Comparison of ENCODE assay signal across 8 cellular contexts in the genomic region with DNA sequence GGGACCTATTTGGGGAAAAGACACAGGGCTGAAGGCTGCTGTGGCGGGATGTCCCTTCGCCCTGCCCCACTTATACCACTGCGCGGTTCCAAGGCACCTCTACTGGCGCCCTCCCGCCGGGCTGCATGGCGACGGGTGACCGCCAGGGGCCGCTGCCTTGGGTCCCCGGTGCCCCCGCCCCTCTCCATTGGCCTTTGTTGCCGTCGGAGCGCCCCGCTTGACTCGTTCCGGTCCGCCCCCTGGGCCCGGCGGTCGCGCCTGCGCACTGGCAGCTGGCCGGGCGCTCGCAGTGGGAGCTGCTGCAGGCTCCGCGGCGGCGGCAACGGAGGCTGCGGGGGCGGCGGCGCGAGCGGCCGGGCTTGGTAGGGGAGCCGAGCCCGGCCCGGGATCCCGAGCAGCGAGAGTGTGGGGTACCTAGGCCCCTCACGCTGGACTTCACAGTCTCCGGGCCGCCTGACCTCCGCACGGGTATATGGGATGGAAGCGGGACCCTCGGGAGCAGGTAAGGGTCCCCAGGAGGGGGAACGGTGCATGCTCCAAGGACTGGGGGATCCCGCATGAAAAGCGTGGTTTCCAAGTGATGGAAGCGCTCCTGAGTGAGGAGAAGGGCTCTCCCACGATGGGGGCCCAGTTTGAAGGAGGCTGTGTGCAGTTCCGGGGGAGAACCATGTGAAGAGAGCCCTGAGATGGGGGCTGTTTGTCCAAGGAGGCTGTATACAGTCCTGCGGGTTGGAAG. TPM values are rescaled to one million over a fixed set of nuclear protein-coding genes. Genes with fewer than 3 reads are reported as not detected.
A peak's percentile ranks its signal among the peaks of the same experiment; 100 is the strongest.
DNase-seq lines count a peak whose midpoint lies in the region; ATAC-seq and TF ChIP-seq lines count a peak whose summit lies in the region.

A gene (plus strand): TSS at position 265 of the 736 bp plus-strand sequence. CDS start 213 bp downstream, at position 478.

- CTCF ChIA-PET in CD4-positive, alpha-beta T cell (lab: Charles Lee), result interaction anchor here (0.6 to 1.6 kb wide), 11 partner anchors 8 to 279 kb away, joined by 3 to 7 read pairs (median 3); a partner anchor contains a TSS

- peak; percentile 90 for TF ChIP-seq CTCF in CD4-positive, alpha-beta T cell (IDR thresholded peaks at IDR 0.05)
- peak; percentile 96 for TF ChIP-seq CTCF in liver (IDR thresholded peaks at IDR 0.05; ENCODE audit: low read depth, low read length, missing input control)

- intact Hi-C loops in CD4-positive, alpha-beta T cell (cut with DNase I, micrococcal nuclease), result loop anchor here (1.0 to 2.0 kb wide), 3 partner anchors 48 to 206 kb away; a partner anchor contains a TSS

- H3K27ac Mint-ChIP-seq in CD4-positive, alpha-beta T cell, result peak within 1 kb of the TSS; percentile 69

- WGBS in liver, result under 1% methylated on average over 59 of the region's 59 CpGs

- H3K9me3 ChIP-seq in CD4-positive, alpha-beta T cell (ENCODE audit: control insufficient read depth, low read length), result no peaks in the 10 kb centered on the region
- no peaks in the 10 kb centered on the region for H3K9me3 ChIP-seq in liver (ENCODE audit: control insufficient read depth in 4 of 4, low read length in 3 of 4)

- ATAC-seq in CD4-positive, alpha-beta T cell (ENCODE audit: poor library complexity), result peak; percentile 98
- ATAC-seq in GM19438 (IDR thresholded peaks at IDR 0.05; ENCODE audit: low read depth, unreplicated experiment), result peak; percentile 83
- peak; percentile 83 for ATAC-seq in HG03571 (IDR thresholded peaks at IDR 0.05; ENCODE audit: unreplicated experiment)

- no peaks in the 10 kb centered on the region for H3K36me3 ChIP-seq in liver (ENCODE audit: control insufficient read depth in 4 of 4, insufficient read depth in 3 of 4, low read depth in 1 of 4, low read length in 3 of 4)

- peak; percentile 62 to 79 for TF ChIP-seq RAD21 in liver (IDR thresholded peaks at IDR 0.05)

- no peaks in the 10 kb centered on the region for H3K27me3 Mint-ChIP-seq in CD4-positive, alpha-beta T cell

- peak within 1 kb of the TSS; percentile 95 for H3K4me3 Mint-ChIP-seq in CD4-positive, alpha-beta T cell

- POLR2A ChIA-PET in CD4-positive, alpha-beta T cell (lab: Charles Lee), result interaction anchor here (1.2 to 4.2 kb wide), 2 partner anchors 9 to 47 kb away, joined by 5 to 23 read pairs; a partner anchor contains a TSS

- no peaks in the 10 kb centered on the region for H3K27me3 ChIP-seq in CD4-positive, alpha-beta T cell (ENCODE audit: control insufficient read depth, insufficient read depth, low read length)
- no peaks in the 10 kb centered on the region for H3K27me3 ChIP-seq in liver (ENCODE audit: control insufficient read depth in 4 of 4, insufficient read depth in 4 of 4, low read length in 3 of 4)

- peak within 1 kb of the TSS; percentile 84 to 92 (median 85) for H3K4me3 ChIP-seq in liver (ENCODE audit: low read depth in 1 of 3, low read length in 3 of 3)

- no peaks in the 10 kb centered on the region for H3K36me3 Mint-ChIP-seq in CD4-positive, alpha-beta T cell (ENCODE audit: low read depth)

- H3K9ac ChIP-seq in liver (ENCODE audit: low read depth in 1 of 2, low read length in 2 of 2), result peak within 1 kb of the TSS; percentile 71 to 86

- peak; percentile 94 to 98 (median 96) for DNase-seq in CD4-positive, alpha-beta T cell
- DNase-seq in NCI-H774 (lab: John Stamatoyannopoulos, UW), result peak; percentile 99
- DNase-seq in activated CD4-positive, alpha-beta T cell treated with anti-CD3 and anti-CD28 coated beads, Interleukin-2, amount 50 U/mL, for 4 hours, result peak; percentile 95 to 96
- DNase-seq in dermis blood vessel endothelial cell, result peak; percentile 96
- peak; percentile 97 for DNase-seq in stimulated activated CD4-positive, alpha-beta T cell treated with anti-CD3 and anti-CD28 coated beads, Interleukin-4, amount 100 ng/mL, for 1 hour

- peak within 1 kb of the TSS; percentile 41 for H3K27ac ChIP-seq in CD4-positive, alpha-beta T cell (ENCODE audit: low read depth, low read length)
- H3K27ac ChIP-seq in liver (ENCODE audit: low read depth in 1 of 2, low read length in 2 of 2), result peak within 1 kb of the TSS; percentile 54 to 69

- H3K4me1 Mint-ChIP-seq in CD4-positive, alpha-beta T cell (ENCODE audit: low read depth), result peaks cover 57% of the 10 kb centered on the region

- H3K9me3 Mint-ChIP-seq in CD4-positive, alpha-beta T cell, result no peaks in the 10 kb centered on the region

- H3K4me1 ChIP-seq in liver (ENCODE audit: control insufficient read depth in 4 of 4, insufficient read depth in 4 of 4, low read length in 3 of 4), result peaks cover 0 to 9% (median 3%) of the 10 kb centered on the region in 4 donors

TF ChIP-seq in liver, 16 proteins besides CTCF, POLR2A, EP300 and RAD21:
- TF ChIP-seq EGR1 (IDR thresholded peaks at IDR 0.05; ENCODE audit: low read depth in 2 of 2) (peak in 1 of 2 donors; percentile 61), FOXA1 (IDR thresholded peaks at IDR 0.05) (no peak), GABPA (IDR thresholded peaks at IDR 0.05 in 1 of 2, conservative IDR thresholded peaks at IDR 0.05 in 1 of 2) (peak in 1 of 2 donors; percentile 78)
- TF ChIP-seq, protein P1, sequence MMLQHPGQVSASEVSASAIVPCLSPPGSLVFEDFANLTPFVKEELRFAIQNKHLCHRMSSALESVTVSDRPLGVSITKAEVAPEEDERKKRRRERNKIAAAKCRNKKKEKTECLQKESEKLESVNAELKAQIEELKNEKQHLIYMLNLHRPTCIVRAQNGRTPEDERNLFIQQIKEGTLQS (IDR thresholded peaks at IDR 0.05), result no peak
TF ChIP-seq in liver: peak in this region for 2.

RNA-seq across cellular contexts. Expression of the gene that starts here (rescaled TPM):
- total RNA-seq in CD4-positive, alpha-beta T cell, result 10 to 100 TPM; 15.2 to 16.3 TPM
- total RNA-seq in dermis blood vessel endothelial cell, result 9.7 and 29.3 TPM in 2 replicates
- 10 to 100 TPM in 1 of 2 donors, 1 to 10 TPM in 1; 6.8 to 11.3 TPM for total RNA-seq in liver
- 1 to 10 TPM; 1.5 to 3.0 TPM for polyA plus RNA-seq in liver

Comparison
In these comparisons a context has a peak if more than half of its experiments do, and no peak if none do; other contexts are left out.
1. Peak in every context shown above with its lines: DNase-seq, ATAC-seq, H3K4me3 ChIP-seq and H3K27ac ChIP-seq.